Comparison of ENCODE assay signal across 9 cellular contexts in the genomic region with DNA sequence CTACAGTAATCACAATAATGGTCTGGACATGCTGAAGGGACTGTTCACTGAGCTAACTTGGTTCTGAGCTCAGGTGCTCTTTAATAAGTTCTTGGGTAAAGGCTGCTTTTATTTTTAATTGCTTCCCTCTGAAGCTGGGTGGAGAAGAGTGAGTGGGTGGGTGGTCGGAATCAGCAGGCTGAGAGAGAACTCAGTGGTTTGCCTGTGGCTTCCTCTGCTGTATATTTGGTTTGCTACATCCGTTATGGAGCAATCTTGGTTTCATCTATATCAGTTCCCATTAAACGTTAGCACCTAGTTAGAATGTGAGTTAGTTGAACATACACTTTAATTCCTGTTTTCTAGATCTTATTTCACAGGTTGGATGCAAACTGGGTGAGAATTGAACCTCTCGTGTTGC. TPM values are rescaled to one million over a fixed set of nuclear protein-coding genes. Genes with fewer than 3 reads are reported as not detected.
DNase-seq lines count a peak whose midpoint lies in the region; ATAC-seq, FAIRE-seq and TF ChIP-seq lines count a peak whose summit lies in the region.
"Had no signal": no experiment of that assay in that cellular context is flagged by ENCODE, and none has a peak within 500 bp of the region (broad histone marks: within the 10 kb centered on the region; RNA-seq: fewer than 3 reads in every experiment).

No MANE protein-coding gene starts in this region.

- no peaks in the 10 kb centered on the region for H3K27me3 Mint-ChIP-seq in astrocyte (ENCODE audit: low read depth, unreplicated experiment)
- no peaks in the 10 kb centered on the region for H3K27me3 Mint-ChIP-seq in stimulated activated naive B cell treated with anti-CD40 and anti-IgM and Interleukin-4, amounts not matched to agents 10 μg/mL and 1 μg/mL and 100 μg/mL, for 72 hours

- ATAC-seq in GM18498 (IDR thresholded peaks at IDR 0.05; ENCODE audit: unreplicated experiment), result peak; percentile 59
- ATAC-seq in HG02588 (IDR thresholded peaks at IDR 0.05; ENCODE audit: unreplicated experiment), result peak; percentile 52
- peak; percentile 75 to 80 for ATAC-seq in stimulated activated naive B cell treated with anti-CD40 and anti-IgM and Interleukin-4, amounts not matched to agents 10 μg/mL and 1 μg/mL and 100 μg/mL, for 72 hours (replicated peaks)
- ATAC-seq: body of pancreas had no signal

- H3K9me3 Mint-ChIP-seq in astrocyte (ENCODE audit: unreplicated experiment), result no peaks in the 10 kb centered on the region
- no peaks in the 10 kb centered on the region for H3K9me3 Mint-ChIP-seq in stimulated activated naive B cell treated with anti-CD40 and anti-IgM and Interleukin-4, amounts not matched to agents 10 μg/mL and 1 μg/mL and 100 μg/mL, for 72 hours

- no peaks in the 10 kb centered on the region for H3K9me2 ChIP-seq in OCI-LY7 (ENCODE audit: insufficient read depth, low read length)

- TF ChIP-seq CTCF in OCI-LY7 (conservative IDR thresholded peaks at IDR 0.05; ENCODE audit: low read length), result no peak
- TF ChIP-seq CTCF in astrocyte (IDR thresholded peaks at IDR 0.05; ENCODE audit: insufficient read depth, low read depth, low read length), result no peak

- CTCF ChIA-PET in OCI-LY7 (lab: Charles Lee; ENCODE audit: unreplicated experiment) (no interaction called here), HEK293T (lab: Yijun Ruan, JAX) (no interaction called here)

- H4K20me1 ChIP-seq in OCI-LY7 (ENCODE audit: insufficient read depth, low read length) (no peaks in the 10 kb centered on the region), astrocyte (ENCODE audit: insufficient read depth, low read length) (peaks cover 26% of the 10 kb centered on the region)

- H3K4me3 ChIP-seq in OCI-LY7 (ENCODE audit: low read depth, low read length, poor library complexity, severe bottlenecking) (no peak overlapping the region), astrocyte (ENCODE audit: insufficient read depth, low read depth, low read length) (no peak overlapping the region)
- H3K4me3 ChIP-seq: body of pancreas had no signal

- no TSS peak for BruUV-seq in OCI-LY7 (replicated peaks; lab: Mats Ljungman, UMichigan)

- H3K36me3 ChIP-seq in OCI-LY7 (ENCODE audit: insufficient read depth, low read length) (peaks cover 34% of the 10 kb centered on the region), astrocyte (ENCODE audit: insufficient read depth, low read length) (peaks cover 24% of the 10 kb centered on the region)

- H2AFZ ChIP-seq in OCI-LY7 (ENCODE audit: low read length), result no peak overlapping the region
- H2AFZ ChIP-seq in astrocyte (ENCODE audit: low read depth, low read length), result no peak overlapping the region

- H3K27ac ChIP-seq in OCI-LY7 (ENCODE audit: low read depth, low read length, poor library complexity, severe bottlenecking), result no peak overlapping the region
- H3K27ac ChIP-seq in astrocyte (ENCODE audit: low read depth, low read length), result no peak overlapping the region
- H3K27ac ChIP-seq: body of pancreas had no signal

- H3K79me2 ChIP-seq in OCI-LY7 (ENCODE audit: insufficient read depth, low read depth, low read length) (no peaks in the 10 kb centered on the region), astrocyte (ENCODE audit: insufficient read depth, low read length) (no peaks in the 10 kb centered on the region)

- no peak overlapping the region for H3K4me3 Mint-ChIP-seq in astrocyte (ENCODE audit: unreplicated experiment)
- H3K4me3 Mint-ChIP-seq in stimulated activated naive B cell treated with anti-CD40 and anti-IgM and Interleukin-4, amounts not matched to agents 10 μg/mL and 1 μg/mL and 100 μg/mL, for 72 hours, result peak overlapping the region in 1 of 2 donors; percentile 43

- H3K9me3 ChIP-seq in OCI-LY7 (ENCODE audit: low read length), result no peaks in the 10 kb centered on the region
- H3K9me3 ChIP-seq in astrocyte (ENCODE audit: insufficient read depth, low read depth, low read length), result no peaks in the 10 kb centered on the region
- H3K9me3 ChIP-seq: body of pancreas had no signal

- peaks cover 34% of the 10 kb centered on the region for H3K4me1 Mint-ChIP-seq in astrocyte (ENCODE audit: low read depth, unreplicated experiment)
- peaks cover 17 to 51% of the 10 kb centered on the region in 2 donors for H3K4me1 Mint-ChIP-seq in stimulated activated naive B cell treated with anti-CD40 and anti-IgM and Interleukin-4, amounts not matched to agents 10 μg/mL and 1 μg/mL and 100 μg/mL, for 72 hours

- intact Hi-C loops in OCI-LY7 (cut with micrococcal nuclease; ENCODE audit: unreplicated experiment), result no loop called here

- peak; percentile 18 for DNase-seq in OCI-LY7 (ENCODE audit: low spot score)
- peak; percentile 20 for DNase-seq in astrocyte (ENCODE audit: low read depth)
- DNase-seq in stimulated activated naive B cell treated with anti-CD40 and anti-IgM and Interleukin-4, amounts not matched to agents 10 μg/mL and 1 μg/mL and 100 μg/mL, for 72 hours, result no peak
- no peak for DNase-seq in HEK293T (ENCODE audit: extremely low spot score)
- no peak for DNase-seq in NCI-H510A treated with DMSO at 0.1 percent for 48 hours (lab: John Stamatoyannopoulos, UW)
- DNase-seq in NCI-H1694 (lab: John Stamatoyannopoulos, UW), result no peak

- peak overlapping the region; percentile 14; the same call in 1 of the 2 replicates for H3K4me2 ChIP-seq in OCI-LY7 (ENCODE audit: low read length)
- no peak overlapping the region for H3K4me2 ChIP-seq in astrocyte (ENCODE audit: low read length)

- no peak overlapping the region for H3K9ac ChIP-seq in astrocyte (ENCODE audit: low read length)

- no peaks in the 10 kb centered on the region for H3K27me3 ChIP-seq in astrocyte (ENCODE audit: insufficient read depth, low read length)
- H3K27me3 ChIP-seq: body of pancreas had no signal

- POLR2A ChIA-PET in OCI-LY7 (lab: Charles Lee), result interaction anchor here (0.6 kb wide), 1 partner anchor 84 kb away, joined by 3 read pairs; no protein-coding TSS in a partner anchor
- POLR2A ChIA-PET in HEK293T (lab: Yijun Ruan, JAX), result no interaction called here

- FAIRE-seq in astrocyte (lab: Jason Lieb, UNC), result no peak

- peaks cover 4% of the 10 kb centered on the region for H3K36me3 Mint-ChIP-seq in astrocyte (ENCODE audit: low read depth, unreplicated experiment)
- H3K36me3 Mint-ChIP-seq in stimulated activated naive B cell treated with anti-CD40 and anti-IgM and Interleukin-4, amounts not matched to agents 10 μg/mL and 1 μg/mL and 100 μg/mL, for 72 hours, result peaks cover 32 to 45% of the 10 kb centered on the region in 2 donors

- H3K27ac Mint-ChIP-seq in astrocyte (ENCODE audit: unreplicated experiment), result no peak overlapping the region
- H3K27ac Mint-ChIP-seq in stimulated activated naive B cell treated with anti-CD40 and anti-IgM and Interleukin-4, amounts not matched to agents 10 μg/mL and 1 μg/mL and 100 μg/mL, for 72 hours, result peak overlapping the region; percentile 2

- H3K4me1 ChIP-seq in OCI-LY7 (ENCODE audit: insufficient read depth, low read length, poor library complexity, severe bottlenecking) (peaks cover 11% of the 10 kb centered on the region), astrocyte (ENCODE audit: insufficient read depth, low read length) (peaks cover 10% of the 10 kb centered on the region)
- H3K4me1 ChIP-seq: body of pancreas had no signal

TF ChIP-seq in HEK293T, 16 proteins besides CTCF, POLR2A, EP300 and RAD21:
- TF ChIP-seq, protein P1, sequence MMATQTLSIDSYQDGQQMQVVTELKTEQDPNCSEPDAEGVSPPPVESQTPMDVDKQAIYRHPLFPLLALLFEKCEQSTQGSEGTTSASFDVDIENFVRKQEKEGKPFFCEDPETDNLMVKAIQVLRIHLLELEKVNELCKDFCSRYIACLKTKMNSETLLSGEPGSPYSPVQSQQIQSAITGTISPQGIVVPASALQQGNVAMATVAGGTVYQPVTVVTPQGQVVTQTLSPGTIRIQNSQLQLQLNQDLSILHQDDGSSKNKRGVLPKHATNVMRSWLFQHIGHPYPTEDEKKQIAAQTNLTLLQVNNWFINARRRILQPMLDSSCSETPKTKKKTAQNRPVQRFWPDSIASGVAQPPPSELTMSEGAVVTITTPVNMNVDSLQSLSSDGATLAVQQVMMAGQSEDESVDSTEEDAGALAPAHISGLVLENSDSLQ (IDR thresholded peaks at IDR 0.05), result no peak
- TF ChIP-seq FOXA1 (IDR thresholded peaks at IDR 0.05) (no peak), TARDBP (IDR thresholded peaks at IDR 0.05) (no peak), ELF4 (IDR thresholded peaks at IDR 0.05) (no peak), FOXM1 (IDR thresholded peaks at IDR 0.05; ENCODE audit: borderline replicate concordance) (no peak), NFRKB (IDR thresholded peaks at IDR 0.05) (no peak), ZNF384 (IDR thresholded peaks at IDR 0.05) (no peak), HDGF (IDR thresholded peaks at IDR 0.05; ENCODE audit: borderline replicate concordance) (no peak), L3MBTL2 (conservative IDR thresholded peaks at IDR 0.05) (no peak), BHLHE40 (IDR thresholded peaks at IDR 0.05; ENCODE audit: borderline replicate concordance) (no peak), ARNT (IDR thresholded peaks at IDR 0.05) (no peak), FOXK2 (IDR thresholded peaks at IDR 0.05) (no peak), SP1 (IDR thresholded peaks at IDR 0.05) (no peak), CTBP1 (IDR thresholded peaks at IDR 0.05; ENCODE audit: borderline replicate concordance) (no peak)
TF ChIP-seq in HEK293T: peak in this region for 0.

RNA-seq across cellular contexts. Expression of gene CNIH4, which starts 23.3 kb away (rescaled TPM):
- 20.7 and 24.1 TPM in 2 replicates for total RNA-seq in OCI-LY7 (2014; rRNA removed; shearing (Covaris generic))
- total RNA-seq in OCI-LY7 (2022) (28.6 and 31.0 TPM in 2 replicates), astrocyte (65.8 and 68.0 TPM in 2 replicates)

RNA-seq across cellular contexts. Expression of gene NVL, which starts 50.0 kb away (rescaled TPM):
- 31.6 and 33.9 TPM in 2 replicates for total RNA-seq in OCI-LY7 (2014; rRNA removed; shearing (Covaris generic))
- 36.7 and 43.0 TPM in 2 replicates for total RNA-seq in OCI-LY7 (2022)
- total RNA-seq in astrocyte, result 30.6 and 36.2 TPM in 2 replicates

RNA-seq across cellular contexts. Expression of gene WDR26, which starts 54.6 kb away (rescaled TPM):
- 31.3 and 32.0 TPM in 2 replicates for total RNA-seq in OCI-LY7 (2014; rRNA removed; shearing (Covaris generic))
- total RNA-seq in OCI-LY7 (2022), result 77.5 and 78.3 TPM in 2 replicates
- 105 and 113 TPM in 2 replicates for total RNA-seq in astrocyte

Comparison
In these comparisons a context has a peak if more than half of its experiments do, and no peak if none do; other contexts are left out.
1. DNase-seq: peak in OCI-LY7 (single experiment) and astrocyte (single experiment); none in stimulated activated naive B cell treated with anti-CD40 and anti-IgM and Interleukin-4, amounts not matched to agents 10 μg/mL and 1 μg/mL and 100 μg/mL, for 72 hours (single experiment), HEK293T (single experiment), NCI-H510A treated with DMSO at 0.1 percent for 48 hours (single experiment) and NCI-H1694 (single experiment).
2. Peak in every context shown above with its lines, with median percentiles within 50 percentile points of each other: ATAC-seq.